In genomic region chr6:7991992-7992815, GRCh38 we compare ENCODE assay signal across 9 cellular contexts.
DNase-seq lines count a peak whose midpoint lies in the region; ATAC-seq and TF ChIP-seq lines count a peak whose summit lies in the region.
"Had no signal": no experiment of that assay in that cellular context is flagged by ENCODE, and none has a peak within 500 bp of the region (broad histone marks: within the 10 kb centered on the region; RNA-seq: fewer than 3 reads in every experiment).

No MANE protein-coding gene starts in this region.

- TF ChIP-seq CTCF in choroid plexus epithelial cell (conservative IDR thresholded peaks at IDR 0.05; ENCODE audit: low read depth, low read length): peak; percentile 69
- no peak for TF ChIP-seq CTCF in CD8-positive, alpha-beta T cell (IDR thresholded peaks at IDR 0.05)

- no peaks in the 10 kb centered on the region for H3K36me3 ChIP-seq in CD8-positive, alpha-beta T cell (ENCODE audit: insufficient read depth, low read length)
- H3K36me3 ChIP-seq: BLaER1 had no signal

- no peaks in the 10 kb centered on the region for H3K36me3 Mint-ChIP-seq in CD8-positive, alpha-beta T cell

- H3K4me3 ChIP-seq in choroid plexus epithelial cell (ENCODE audit: low read depth, low read length): peak overlapping the region; percentile 33
- no peak overlapping the region for H3K4me3 ChIP-seq in CD8-positive, alpha-beta T cell (ENCODE audit: low read depth, low read length)
- H3K4me3 ChIP-seq: BLaER1 had no signal

- H3K9me3 ChIP-seq in CD8-positive, alpha-beta T cell (ENCODE audit: low read length): no peaks in the 10 kb centered on the region

- no peak overlapping the region for H3K27ac ChIP-seq in CD8-positive, alpha-beta T cell (ENCODE audit: low read depth, low read length)
- H3K27ac ChIP-seq: BLaER1 had no signal

- no peak overlapping the region for H3K4me3 Mint-ChIP-seq in CD8-positive, alpha-beta T cell

- H3K4me1 Mint-ChIP-seq in CD8-positive, alpha-beta T cell (ENCODE audit: low read depth): no peaks in the 10 kb centered on the region

- H3K27me3 Mint-ChIP-seq in CD8-positive, alpha-beta T cell (ENCODE audit: low read depth): no peaks in the 10 kb centered on the region

- H3K27ac Mint-ChIP-seq in CD8-positive, alpha-beta T cell: no peak overlapping the region

- intact Hi-C loops in CD8-positive, alpha-beta T cell (cut with DNase I, micrococcal nuclease): no loop called here

- no peaks in the 10 kb centered on the region for H3K4me1 ChIP-seq in CD8-positive, alpha-beta T cell (ENCODE audit: insufficient read depth, low read length)
- H3K4me1 ChIP-seq: BLaER1 had no signal

- H3K27me3 ChIP-seq in CD8-positive, alpha-beta T cell (ENCODE audit: insufficient read depth, low read length): no peaks in the 10 kb centered on the region
- H3K27me3 ChIP-seq: BLaER1 had no signal

- CTCF ChIA-PET in CD8-positive, alpha-beta T cell (lab: Charles Lee): interaction anchor here (0.9 to 1.0 kb wide), 2 partner anchors 14 to 17 kb away, joined by 3 read pairs; no protein-coding TSS in a partner anchor

- peaks cover 5% of the 10 kb centered on the region for H3K9me3 Mint-ChIP-seq in CD8-positive, alpha-beta T cell

- DNase-seq in NCI-H1105 treated with DMSO at 0.1 percent for 48 hours (lab: John Stamatoyannopoulos, UW) (peak; percentile 6), NCI-H1105 (lab: John Stamatoyannopoulos, UW) (no peak), NCI-H2227 (lab: John Stamatoyannopoulos, UW; ENCODE audit: unreplicated experiment) (peak; percentile 48), choroid plexus epithelial cell (ENCODE audit: low read depth) (peak; percentile 86), medulla oblongata (ENCODE audit: extremely low spot score) (peak; percentile 63)
- no peak for DNase-seq in CD8-positive, alpha-beta T cell

- POLR2A ChIA-PET in CD8-positive, alpha-beta T cell (lab: Charles Lee): no interaction called here

- peak; percentile 83 for ATAC-seq in HG02588 (IDR thresholded peaks at IDR 0.05; ENCODE audit: unreplicated experiment)
- no peak for ATAC-seq in HG02571 (IDR thresholded peaks at IDR 0.05; ENCODE audit: unreplicated experiment)
- no peak for ATAC-seq in CD8-positive, alpha-beta T cell

Comparison
In these comparisons a context has a peak if more than half of its experiments do, and no peak if none do; other contexts are left out.
1. DNase-seq: peak in NCI-H1105 treated with DMSO at 0.1 percent for 48 hours (single experiment), NCI-H2227 (single experiment), choroid plexus epithelial cell (single experiment) and medulla oblongata (single experiment); none in NCI-H1105 (single experiment) and CD8-positive, alpha-beta T cell (0 of 7).